ENCODE assay signal across 10 cellular contexts in the genomic region with DNA sequence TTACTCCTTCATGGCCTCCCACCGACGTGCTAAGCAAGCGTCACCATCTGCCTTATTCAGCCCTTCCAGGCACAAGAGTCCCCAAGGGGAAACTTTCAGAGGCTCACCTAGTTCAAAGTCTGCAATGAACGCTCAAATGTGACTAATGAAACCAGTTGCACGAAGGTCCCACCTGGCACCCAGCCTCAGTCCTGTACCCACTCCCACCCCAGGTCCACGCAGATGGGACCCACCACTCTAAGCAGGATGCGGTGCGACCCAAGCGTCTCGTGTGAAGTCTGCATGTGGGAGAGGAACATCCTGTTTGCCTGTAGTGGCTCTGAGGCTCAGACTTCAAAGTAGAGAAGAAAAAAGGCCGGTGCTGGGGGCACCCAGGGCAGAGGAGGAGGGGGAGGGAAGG. TPM values are rescaled to one million over a fixed set of nuclear protein-coding genes. Genes with fewer than 3 reads are reported as not detected.
DNase-seq lines count a peak whose midpoint lies in the region; ATAC-seq, FAIRE-seq and TF ChIP-seq lines count a peak whose summit lies in the region.
"Had no signal": no experiment of that assay in that cellular context is flagged by ENCODE, and none has a peak within 500 bp of the region (broad histone marks: within the 10 kb centered on the region; RNA-seq: fewer than 3 reads in every experiment).

No MANE protein-coding gene starts in this region.

- no peak for DNase-seq in GM18507 (ENCODE audit: extremely low spot score, insufficient read length, low read depth)
- peak; percentile 40 for DNase-seq in NAMALWA (ENCODE audit: low spot score)
- peak; percentile 67 to 79 for DNase-seq in stimulated activated CD4-positive, alpha-beta T cell treated with anti-CD3 and anti-CD28 coated beads, Interleukin-15, amount 100 ng/mL, for 48 hours (ENCODE audit: low read depth in 2 of 2)
- DNase-seq in WERI-Rb-1: no peak
- DNase-seq in NCI-H2029 treated with DMSO at 0.1 percent for 48 hours (lab: John Stamatoyannopoulos, UW): no peak
- no peak for DNase-seq in AG08396 (ENCODE audit: low spot score)
- DNase-seq: RPMI8226 had no signal

- no peak overlapping the region for H3K27ac ChIP-seq in WERI-Rb-1

- peaks cover 86% of the 10 kb centered on the region for H3K36me3 Mint-ChIP-seq in activated T-helper 17 cell treated with anti-CD3 and anti-CD28 coated beads, Interleukin-2, amount 50 U/mL, for 72 hours (ENCODE audit: low read depth)

- H3K4me3 Mint-ChIP-seq in activated T-helper 17 cell treated with anti-CD3 and anti-CD28 coated beads, Interleukin-2, amount 50 U/mL, for 72 hours: peak overlapping the region; percentile 81

- peaks cover 45% of the 10 kb centered on the region for H3K4me1 Mint-ChIP-seq in activated T-helper 17 cell treated with anti-CD3 and anti-CD28 coated beads, Interleukin-2, amount 50 U/mL, for 72 hours

- no peak for TF ChIP-seq CTCF in WERI-Rb-1 (IDR thresholded peaks at IDR 0.05; ENCODE audit: low read depth, low read length)

- H3K27ac Mint-ChIP-seq in activated T-helper 17 cell treated with anti-CD3 and anti-CD28 coated beads, Interleukin-2, amount 50 U/mL, for 72 hours: peak overlapping the region; percentile 97

- no peak overlapping the region for H3K4me3 ChIP-seq in WERI-Rb-1 (ENCODE audit: low read depth, low read length)

- no peaks in the 10 kb centered on the region for H3K9me3 ChIP-seq in WERI-Rb-1 (ENCODE audit: severe bottlenecking)

- H3K9me3 Mint-ChIP-seq in activated T-helper 17 cell treated with anti-CD3 and anti-CD28 coated beads, Interleukin-2, amount 50 U/mL, for 72 hours: no peaks in the 10 kb centered on the region

- H3K36me3 ChIP-seq in WERI-Rb-1: peaks cover 12% of the 10 kb centered on the region

- no peaks in the 10 kb centered on the region for H3K27me3 Mint-ChIP-seq in activated T-helper 17 cell treated with anti-CD3 and anti-CD28 coated beads, Interleukin-2, amount 50 U/mL, for 72 hours

- ATAC-seq in activated T-helper 17 cell treated with anti-CD3 and anti-CD28 coated beads, Interleukin-2, amount 50 U/mL, for 72 hours (replicated peaks): peak; percentile 80
- ATAC-seq in GM21526 (IDR thresholded peaks at IDR 0.05; ENCODE audit: low FRiP score, unreplicated experiment): no peak

- peak; percentile 42 for FAIRE-seq in GM18507 (lab: Jason Lieb, UNC)
- FAIRE-seq: G401.6 had no signal

- H3K27me3 ChIP-seq in WERI-Rb-1 (ENCODE audit: insufficient read depth, low read depth, severe bottlenecking): no peaks in the 10 kb centered on the region

RNA-seq across cellular contexts. Expression of gene RGS10, which starts 40.3 kb away (rescaled TPM):
- 10 to 100 TPM; 85.2 to 87.7 TPM for total RNA-seq in activated T-helper 17 cell treated with anti-CD3 and anti-CD28 coated beads, Interleukin-2, amount 50 U/mL, for 72 hours

Comparison
In these comparisons a context has a peak if more than half of its experiments do, and no peak if none do; other contexts are left out.
1. DNase-seq: peak in NAMALWA (single experiment) and stimulated activated CD4-positive, alpha-beta T cell treated with anti-CD3 and anti-CD28 coated beads, Interleukin-15, amount 100 ng/mL, for 48 hours (2 of 2); none in GM18507 (single experiment), WERI-Rb-1 (single experiment), NCI-H2029 treated with DMSO at 0.1 percent for 48 hours (single experiment) and AG08396 (single experiment).